Comparison of ENCODE assay signal across 10 cellular contexts in the genomic region with DNA sequence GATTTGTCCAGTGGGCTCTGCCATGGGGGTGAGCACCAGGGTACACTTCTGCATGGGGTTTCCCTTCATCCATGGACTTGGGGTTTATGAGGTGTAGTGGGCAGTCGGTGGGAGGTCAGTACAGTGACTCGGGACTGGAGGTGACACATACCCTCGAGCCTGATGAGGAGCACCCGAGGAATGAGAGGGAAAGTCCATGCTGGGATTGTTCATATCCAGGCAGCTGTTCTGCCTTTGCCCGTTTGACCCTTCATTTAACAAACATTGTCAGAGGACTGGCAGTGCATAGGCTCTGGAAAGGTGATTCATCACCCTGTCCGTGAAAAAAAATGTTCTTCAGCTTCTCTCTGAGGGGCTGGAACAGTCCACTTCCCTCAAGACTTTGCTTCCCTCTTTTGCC. TPM values are rescaled to one million over a fixed set of nuclear protein-coding genes. Genes with fewer than 3 reads are reported as not detected.
DNase-seq lines count a peak whose midpoint lies in the region; ATAC-seq and TF ChIP-seq lines count a peak whose summit lies in the region.
"Had no signal": no experiment of that assay in that cellular context is flagged by ENCODE, and none has a peak within 500 bp of the region (broad histone marks: within the 10 kb centered on the region; RNA-seq: fewer than 3 reads in every experiment).

No MANE protein-coding gene starts in this region.

- intact Hi-C loops in breast epithelium (cut with DNase I; ENCODE audit: low total_unique reads): no loop called here

- H3K36me3 Mint-ChIP-seq in activated naive CD4-positive, alpha-beta T cell treated with anti-CD3 and anti-CD28 coated beads, Interleukin-2, amount 50 U/mL, for 24 hours: no peaks in the 10 kb centered on the region
- H3K36me3 Mint-ChIP-seq in activated naive CD4-positive, alpha-beta T cell treated with anti-CD3 and anti-CD28 coated beads, Interleukin-2, amount 10 ng/mL, durations not matched to agents 7 days and 5 days: no peaks in the 10 kb centered on the region

- H3K27me3 ChIP-seq in breast epithelium: peaks cover 3 to 23% of the 10 kb centered on the region in 2 donors
- H3K27me3 ChIP-seq in lung (ENCODE audit: control insufficient read depth, insufficient read depth): no peaks in the 10 kb centered on the region
- H3K27me3 ChIP-seq in upper lobe of left lung: peaks cover 0 to 12% (median 6%) of the 10 kb centered on the region in 4 donors

- peak in 1 of 4 donors; percentile 39 for TF ChIP-seq EP300 in upper lobe of left lung (IDR thresholded peaks at IDR 0.05)

- no peak overlapping the region for H3K27ac Mint-ChIP-seq in activated naive CD4-positive, alpha-beta T cell treated with anti-CD3 and anti-CD28 coated beads, Interleukin-2, amount 50 U/mL, for 24 hours
- no peak overlapping the region for H3K27ac Mint-ChIP-seq in activated naive CD4-positive, alpha-beta T cell treated with anti-CD3 and anti-CD28 coated beads, Interleukin-2, amount 10 ng/mL, durations not matched to agents 7 days and 5 days

- H3K4me3 ChIP-seq in breast epithelium (peak overlapping the region; percentile 67 to 87 (median 77)), lung (no peak overlapping the region), upper lobe of left lung (peak overlapping the region in 1 of 4 donors; percentile 69)

- 43 to 62% methylated on average over 6 of the region's 6 CpGs for WGBS in lung, 2 donors
- WGBS in upper lobe of left lung, 2 donors: 57 to 67% methylated on average over 3 to 6 of the region's 6 CpGs

- H3K27ac ChIP-seq in breast epithelium (peak overlapping the region; percentile 92 to 93), lung (ENCODE audit: low read depth in 1 of 2, low read length in 1 of 2) (peak overlapping the region; percentile 2 to 80), upper lobe of left lung (peak overlapping the region; percentile 3 to 60 (median 47))
- H3K27ac ChIP-seq: neutrophil had no signal

- no peaks in the 10 kb centered on the region for H3K9me3 ChIP-seq in breast epithelium
- no peaks in the 10 kb centered on the region for H3K9me3 ChIP-seq in lung (ENCODE audit: control insufficient read depth in 2 of 2, insufficient read depth in 1 of 2, low read length in 1 of 2)
- H3K9me3 ChIP-seq in upper lobe of left lung: no peaks in the 10 kb centered on the region
- H3K9me3 ChIP-seq: neutrophil had no signal

- no peaks in the 10 kb centered on the region for H3K9me3 Mint-ChIP-seq in activated naive CD4-positive, alpha-beta T cell treated with anti-CD3 and anti-CD28 coated beads, Interleukin-2, amount 50 U/mL, for 24 hours
- H3K9me3 Mint-ChIP-seq in activated naive CD4-positive, alpha-beta T cell treated with anti-CD3 and anti-CD28 coated beads, Interleukin-2, amount 10 ng/mL, durations not matched to agents 7 days and 5 days: no peaks in the 10 kb centered on the region

- H3K4me1 ChIP-seq in breast epithelium (peaks cover 6 to 7% of the 10 kb centered on the region in 2 donors), lung (ENCODE audit: control insufficient read depth in 2 of 2, insufficient read depth in 2 of 2, low read length in 2 of 2) (peaks cover 13 to 25% of the 10 kb centered on the region in 2 donors), upper lobe of left lung (peaks cover 32 to 37% (median 34%) of the 10 kb centered on the region in 4 donors)

- ATAC-seq in lung (ENCODE audit: insufficient read depth, low FRiP score): no peak
- ATAC-seq in upper lobe of left lung (ENCODE audit: low FRiP score in 2 of 2): no peak

- H3K36me3 ChIP-seq in breast epithelium (no peaks in the 10 kb centered on the region), lung (ENCODE audit: control insufficient read depth in 2 of 2, insufficient read depth in 2 of 2, low read length in 2 of 2) (no peaks in the 10 kb centered on the region), upper lobe of left lung (no peaks in the 10 kb centered on the region)
- H3K36me3 ChIP-seq: neutrophil had no signal

- H3K4me1 Mint-ChIP-seq in activated naive CD4-positive, alpha-beta T cell treated with anti-CD3 and anti-CD28 coated beads, Interleukin-2, amount 50 U/mL, for 24 hours: peaks cover 26% of the 10 kb centered on the region
- peaks cover 28% of the 10 kb centered on the region for H3K4me1 Mint-ChIP-seq in activated naive CD4-positive, alpha-beta T cell treated with anti-CD3 and anti-CD28 coated beads, Interleukin-2, amount 10 ng/mL, durations not matched to agents 7 days and 5 days

- CTCF ChIA-PET in activated naive CD4-positive, alpha-beta T cell treated with anti-CD3 and anti-CD28 coated beads, Interleukin-2, amount 10 ng/mL, durations not matched to agents 7 days and 5 days (lab: Charles Lee): no interaction called here

- TF ChIP-seq CTCF in breast epithelium (IDR thresholded peaks at IDR 0.05): no peak
- no peak for TF ChIP-seq CTCF in lung (IDR thresholded peaks at IDR 0.05; ENCODE audit: control extremely low read depth, extremely low read depth)
- TF ChIP-seq CTCF in upper lobe of left lung (IDR thresholded peaks at IDR 0.05): no peak

- TF ChIP-seq POLR2A in breast epithelium (IDR thresholded peaks at IDR 0.05) (no peak), upper lobe of left lung (IDR thresholded peaks at IDR 0.05) (no peak)

- peaks cover 21% of the 10 kb centered on the region for H3K27me3 Mint-ChIP-seq in activated naive CD4-positive, alpha-beta T cell treated with anti-CD3 and anti-CD28 coated beads, Interleukin-2, amount 50 U/mL, for 24 hours
- H3K27me3 Mint-ChIP-seq in activated naive CD4-positive, alpha-beta T cell treated with anti-CD3 and anti-CD28 coated beads, Interleukin-2, amount 10 ng/mL, durations not matched to agents 7 days and 5 days: peaks cover 64% of the 10 kb centered on the region

- H3K4me3 Mint-ChIP-seq in activated naive CD4-positive, alpha-beta T cell treated with anti-CD3 and anti-CD28 coated beads, Interleukin-2, amount 50 U/mL, for 24 hours: peak overlapping the region; percentile 19
- H3K4me3 Mint-ChIP-seq in activated naive CD4-positive, alpha-beta T cell treated with anti-CD3 and anti-CD28 coated beads, Interleukin-2, amount 10 ng/mL, durations not matched to agents 7 days and 5 days: no peak overlapping the region

- no peak for DNase-seq in activated naive CD4-positive, alpha-beta T cell treated with anti-CD3 and anti-CD28 coated beads, Interleukin-2, amount 10 ng/mL, durations not matched to agents 7 days and 5 days
- DNase-seq in breast epithelium (ENCODE audit: low spot score in 2 of 2): no peak
- DNase-seq in lung (ENCODE audit: low spot score): no peak
- DNase-seq in upper lobe of left lung: no peak
- no peak for DNase-seq in NCI-H2081 (lab: John Stamatoyannopoulos, UW)
- DNase-seq in stimulated activated naive CD4-positive, alpha-beta T cell treated with Interleukin-2 at 50 U/mL for 16 hours (lab: John Stamatoyannopoulos, UW): no peak
- DNase-seq in occipital lobe (lab: John Stamatoyannopoulos, UW): no peak
- DNase-seq: activated naive CD4-positive, alpha-beta T cell treated with Interleukin-2 at 50 U/mL for 16 hours had no signal

RNA-seq across cellular contexts. Expression of a gene that starts 2.7 kb away (rescaled TPM):
- total RNA-seq in breast epithelium (10 to 100 TPM; 28.2 to 61.8 (median 31.4) TPM), lung (10 to 100 TPM; 31.5 to 47.9 TPM), upper lobe of left lung (10 to 100 TPM; 40.5 to 61.4 (median 52.3) TPM), occipital lobe (17.6 TPM)
- polyA plus RNA-seq in lung: 1 to 10 TPM; 6.8 to 8.9 TPM

Comparison
In these comparisons a context has a peak if more than half of its experiments do, and no peak if none do; other contexts are left out.
1. H3K27ac ChIP-seq: peak in every context shown above with its lines; median percentile 92 in breast epithelium; 47 in upper lobe of left lung; 41 in lung.